In genomic region chr14:91510171-91511013, GRCh38 we compare ENCODE assay signal across 8 cellular contexts. TPM values are rescaled to one million over a fixed set of nuclear protein-coding genes. Genes with fewer than 3 reads are reported as not detected.
A peak's percentile ranks its signal among the peaks of the same experiment; 100 is the strongest.
DNase-seq lines count a peak whose midpoint lies in the region; ATAC-seq lines count a peak whose summit lies in the region.

Gene PPP4R3A, minus strand, starts transcription at chr14:91510310. Its CDS starts 663 bp downstream, at chr14:91509647.

- no peaks in the 10 kb centered on the region for H3K9me3 ChIP-seq in mesenchymal stem cell (ENCODE audit: control insufficient read depth, low read length)

- H3K4ac ChIP-seq in mesenchymal stem cell (ENCODE audit: low read depth in 1 of 2, low read length in 2 of 2) = peak within 1 kb of the TSS; percentile 99

- peak within 1 kb of the TSS; percentile 89 for H3K4me2 ChIP-seq in mesenchymal stem cell (ENCODE audit: low read length, poor library complexity, severe bottlenecking)

- H2AK5ac ChIP-seq in mesenchymal stem cell (ENCODE audit: low read length, severe bottlenecking) = peak within 1 kb of the TSS; percentile 62

- peak within 1 kb of the TSS; percentile 88 for H2AFZ ChIP-seq in mesenchymal stem cell (ENCODE audit: low read depth, low read length)

- peak; percentile 74 for ATAC-seq in GM21360 (IDR thresholded peaks at IDR 0.05; ENCODE audit: unreplicated experiment)
- ATAC-seq in effector memory CD8-positive, alpha-beta T cell (replicated peaks) = peak; percentile 82

- peak within 1 kb of the TSS; percentile 92 for H2BK15ac ChIP-seq in mesenchymal stem cell (ENCODE audit: low read depth, poor library complexity, severe bottlenecking)

- no peaks in the 10 kb centered on the region for H3K79me1 ChIP-seq in mesenchymal stem cell (replicated peaks; ENCODE audit: low read length, poor library complexity, severe bottlenecking)

- H4K91ac ChIP-seq in mesenchymal stem cell (ENCODE audit: low read length) = peak within 1 kb of the TSS; percentile 97

- peak within 1 kb of the TSS; percentile 99 for H3K27ac ChIP-seq in mesenchymal stem cell (ENCODE audit: low read length, poor library complexity, severe bottlenecking)

- peak within 1 kb of the TSS; percentile 94 for H2BK120ac ChIP-seq in mesenchymal stem cell (ENCODE audit: low read depth, low read length)

- no peaks in the 10 kb centered on the region for H3K27me3 Mint-ChIP-seq in effector memory CD8-positive, alpha-beta T cell

- H2BK12ac ChIP-seq in mesenchymal stem cell (ENCODE audit: low read length in 2 of 2) = peak within 1 kb of the TSS in 1 of 2 experiments; percentile 78

- peak within 1 kb of the TSS; percentile 98 to 99 for H3K4me3 Mint-ChIP-seq in effector memory CD8-positive, alpha-beta T cell

- peak within 1 kb of the TSS; percentile 82 to 93 for H3K4me3 ChIP-seq in mesenchymal stem cell (ENCODE audit: insufficient read depth in 1 of 2, low read depth in 1 of 2, low read length in 2 of 2)

- H3K9me3 Mint-ChIP-seq in effector memory CD8-positive, alpha-beta T cell = no peaks in the 10 kb centered on the region

- H3K23ac ChIP-seq in mesenchymal stem cell (ENCODE audit: low read length in 2 of 2) = peak within 1 kb of the TSS; percentile 57 to 99

- H3K14ac ChIP-seq in mesenchymal stem cell (ENCODE audit: low read length in 2 of 2) = peak within 1 kb of the TSS; percentile 88 to 96

- H3K27me3 ChIP-seq in mesenchymal stem cell (ENCODE audit: control insufficient read depth in 1 of 2, insufficient read depth in 1 of 2, low read length in 2 of 2) = no peaks in the 10 kb centered on the region

- peaks cover 13 to 34% of the 10 kb centered on the region in 2 donors for H3K4me1 Mint-ChIP-seq in effector memory CD8-positive, alpha-beta T cell (ENCODE audit: low read depth in 2 of 2)

- H3K27ac Mint-ChIP-seq in effector memory CD8-positive, alpha-beta T cell = peak within 1 kb of the TSS; percentile 100

- DNase-seq in COLO668 (lab: John Stamatoyannopoulos, UW; ENCODE audit: unreplicated experiment) (peak; percentile 99), HT1080 (ENCODE audit: low read depth) (peak; percentile 96), NOMO-1 treated with DMSO at 0.1 percent for 48 hours (lab: John Stamatoyannopoulos, UW; ENCODE audit: unreplicated experiment) (peak; percentile 90), mesenchymal stem cell (peak; percentile 98)
- peak; percentile 87 to 90 for DNase-seq in activated CD8-positive, alpha-beta memory T cell treated with anti-CD3 and anti-CD28 coated beads for 4 hours (ENCODE audit: low read depth in 2 of 2)
- peak; percentile 89 to 93 (median 90) for DNase-seq in effector memory CD8-positive, alpha-beta T cell
- peak; percentile 92 for DNase-seq in stimulated activated CD8-positive, alpha-beta memory T cell treated with anti-CD3 and anti-CD28 coated beads, Interleukin-12 subunit alpha, Interleukin-12 subunit beta, amount 100 ng/mL, for 4 hours (ENCODE audit: low read depth)

- H3K18ac ChIP-seq in mesenchymal stem cell (ENCODE audit: low read depth in 1 of 2, low read length in 2 of 2) = peak within 1 kb of the TSS; percentile 98

- H3K36me3 ChIP-seq in mesenchymal stem cell (ENCODE audit: control insufficient read depth in 1 of 2, insufficient read depth in 2 of 2, low read depth in 1 of 2, low read length in 2 of 2) = peaks cover 0 to 7% of the 10 kb centered on the region in 2 experiments

- H3K36me3 Mint-ChIP-seq in effector memory CD8-positive, alpha-beta T cell (ENCODE audit: insufficient read depth) = peaks cover 42% of the 10 kb centered on the region

- H4K8ac ChIP-seq in mesenchymal stem cell (ENCODE audit: low read length) = peak within 1 kb of the TSS; percentile 97

- peak within 1 kb of the TSS; percentile 98 for H3K9ac ChIP-seq in mesenchymal stem cell (ENCODE audit: low read length)

- H3K4me1 ChIP-seq in mesenchymal stem cell (ENCODE audit: control insufficient read depth, insufficient read depth, low read depth, low read length) = peaks cover 5% of the 10 kb centered on the region

- H2BK5ac ChIP-seq in mesenchymal stem cell (ENCODE audit: low read depth, low read length, poor library complexity, severe bottlenecking) = peak within 1 kb of the TSS; percentile 94

- WGBS in mesenchymal stem cell = under 1% methylated on average over 77 of the region's 95 CpGs

RNA-seq across cellular contexts. Expression of gene PPP4R3A, which starts in this region (rescaled TPM):
- 65.3 and 67.0 TPM in 2 replicates for total RNA-seq in HT1080 (2014; rRNA removed; shearing (Covaris generic))
- polyA plus RNA-seq in HT1080 (2015; cell fraction: cytosol; rRNA removed) = 45.2 and 48.2 TPM in 2 replicates
- 72.5 and 74.9 TPM in 2 replicates for polyA plus RNA-seq in HT1080 (2015; cell fraction: nucleus; rRNA removed)
- polyA plus RNA-seq in mesenchymal stem cell (2013, experiment 1 of 2) = 42.2 TPM
- polyA plus RNA-seq in mesenchymal stem cell (2013, experiment 2 of 2) = 39.7 TPM

Comparison
In these comparisons a context has a peak if more than half of its experiments do, and no peak if none do; other contexts are left out.
1. Peak in every context shown above with its lines: DNase-seq, ATAC-seq, H3K4me3 ChIP-seq and H3K27ac ChIP-seq.